Comparison of ENCODE assay signal across 17 cellular contexts in the genomic region with DNA sequence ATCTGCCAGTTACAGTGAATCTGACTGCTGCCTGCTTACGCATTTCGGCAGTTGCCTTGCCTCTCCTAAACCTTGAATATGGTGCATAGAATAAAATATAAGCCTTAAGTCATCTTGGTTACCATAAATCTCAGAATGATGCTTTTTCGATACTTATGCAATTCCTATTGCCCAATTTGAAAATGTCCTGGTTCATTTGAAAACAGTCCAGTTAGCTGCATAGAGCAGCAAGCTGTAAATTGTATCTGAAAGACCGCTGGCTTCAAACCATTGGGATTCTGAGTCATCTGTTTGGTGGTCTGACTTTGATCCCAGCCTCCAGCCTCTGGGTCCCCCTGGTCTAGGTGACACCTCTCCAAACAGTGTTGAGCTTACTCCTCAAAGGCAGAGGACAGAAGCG. TPM values are rescaled to one million over a fixed set of nuclear protein-coding genes. Genes with fewer than 3 reads are reported as not detected.
DNase-seq lines count a peak whose midpoint lies in the region; ATAC-seq and TF ChIP-seq lines count a peak whose summit lies in the region.
"Had no signal": no experiment of that assay in that cellular context is flagged by ENCODE, and none has a peak within 500 bp of the region (broad histone marks: within the 10 kb centered on the region; RNA-seq: fewer than 3 reads in every experiment).

No MANE protein-coding gene starts in this region.

- no peak overlapping the region for H3K27ac ChIP-seq in spleen

- no peaks in the 10 kb centered on the region for H3K9me3 Mint-ChIP-seq in neural crest cell
- H3K9me3 Mint-ChIP-seq: IgD-negative memory B cell had no signal

- ATAC-seq in T-helper 17 cell: no peak
- no peak for ATAC-seq in HG02678 (IDR thresholded peaks at IDR 0.05; ENCODE audit: unreplicated experiment)
- no peak for ATAC-seq in HG02763 (IDR thresholded peaks at IDR 0.05; ENCODE audit: unreplicated experiment)
- ATAC-seq: GM23338 had no signal

- TF ChIP-seq POLR2A in spleen (IDR thresholded peaks at IDR 0.05): no peak

- intact Hi-C loops in spleen (cut with DNase I; ENCODE audit: low total_unique reads): no loop called here

- peaks cover 8% of the 10 kb centered on the region for H3K36me3 Mint-ChIP-seq in T-helper 17 cell (ENCODE audit: low read depth)
- no peaks in the 10 kb centered on the region for H3K36me3 Mint-ChIP-seq in neural crest cell (ENCODE audit: low read depth)
- H3K36me3 Mint-ChIP-seq: CD4-positive, CD25-positive, alpha-beta regulatory T cell had no signal

- H3K27me3 ChIP-seq in spleen (replicated peaks in 1 of 7): peaks cover 0 to 34% (median 3%) of the 10 kb centered on the region in 7 donors

- TF ChIP-seq CTCF in cardiac fibroblast (IDR thresholded peaks at IDR 0.05; ENCODE audit: low read depth, low read length) (no peak), fibroblast of mammary gland (conservative IDR thresholded peaks at IDR 0.05; ENCODE audit: control insufficient read depth, insufficient read depth, low read depth, low read length) (no peak), neural crest cell (conservative IDR thresholded peaks at IDR 0.05) (no peak), spleen (IDR thresholded peaks at IDR 0.05 in 8 of 11, conservative IDR thresholded peaks at IDR 0.05 in 3 of 11) (no peak)

- peaks cover 32% of the 10 kb centered on the region for H3K4me1 Mint-ChIP-seq in T-helper 17 cell
- peaks cover 17% of the 10 kb centered on the region for H3K4me1 Mint-ChIP-seq in neural crest cell

- H3K9me3 ChIP-seq in T-helper 17 cell (ENCODE audit: control insufficient read depth, low read length, poor library complexity, severe bottlenecking) (no peaks in the 10 kb centered on the region), spleen (no peaks in the 10 kb centered on the region)
- H3K9me3 ChIP-seq: BE2C, Caco-2 had no signal

- H3K4me3 ChIP-seq in cardiac fibroblast (replicated peaks in 1 of 2; ENCODE audit: low read depth in 2 of 2, low read length in 2 of 2) (no peak overlapping the region), fibroblast of mammary gland (ENCODE audit: control insufficient read depth, low read depth, low read length) (no peak overlapping the region), spleen (no peak overlapping the region)
- H3K4me3 ChIP-seq: GM23338 had no signal

- H3K27me3 Mint-ChIP-seq in T-helper 17 cell (no peaks in the 10 kb centered on the region), neural crest cell (ENCODE audit: low read depth) (peaks cover 25% of the 10 kb centered on the region)

- WGBS in spleen, 5 donors: 91 to 98% (median 96%) methylated on average over 5 of the region's 5 CpGs

- H3K27ac Mint-ChIP-seq in T-helper 17 cell (peak overlapping the region; percentile 86), neural crest cell (ENCODE audit: unreplicated experiment) (no peak overlapping the region)
- H3K27ac Mint-ChIP-seq: GM23338, IgD-negative memory B cell had no signal

- no peak for DNase-seq in T-helper 17 cell
- DNase-seq in cardiac fibroblast (ENCODE audit: low read depth in 2 of 2): peak; percentile 27 to 39
- DNase-seq in fibroblast of mammary gland (ENCODE audit: low read depth): peak; percentile 63
- DNase-seq in neural crest cell (ENCODE audit: low read depth, low spot score): no peak
- no peak for DNase-seq in spleen
- DNase-seq in HPDE6-E6E7 (ENCODE audit: extremely low spot score): no peak
- DNase-seq: ACHN; BE2C; C1 segment of cervical spinal cord; Caco-2; CD4-positive, CD25-positive, alpha-beta regulatory T cell; HCEC 1CT; KG1 had no signal

- H3K36me3 ChIP-seq in spleen: no peaks in the 10 kb centered on the region
- H3K36me3 ChIP-seq: BE2C had no signal

- H3K4me1 ChIP-seq in spleen: peaks cover 0 to 37% (median 26%) of the 10 kb centered on the region in 6 donors

- no peak overlapping the region for H3K4me3 Mint-ChIP-seq in T-helper 17 cell
- peak overlapping the region; percentile 51 for H3K4me3 Mint-ChIP-seq in neural crest cell
- H3K4me3 Mint-ChIP-seq: GM23338 had no signal

RNA-seq across cellular contexts. Expression of gene PRKCA, which starts 2.7 kb away (rescaled TPM):
- total RNA-seq in T-helper 17 cell: 10 to 100 TPM; 84.9 to 93.9 TPM
- total RNA-seq in neural crest cell: 21.2 and 22.7 TPM in 2 replicates
- total RNA-seq in spleen: 10 to 100 TPM; 18.4 to 59.7 (median 45.8) TPM
- polyA plus RNA-seq in spleen: 1 to 10 TPM; 1.7 to 3.2 (median 1.9) TPM

Comparison
In these comparisons a context has a peak if more than half of its experiments do, and no peak if none do; other contexts are left out.
1. DNase-seq: peak in cardiac fibroblast (2 of 2) and fibroblast of mammary gland (single experiment); none in T-helper 17 cell (0 of 3), neural crest cell (single experiment), spleen (single experiment) and HPDE6-E6E7 (single experiment).